Comparison of ENCODE assay signal across 19 cellular contexts in the genomic region with DNA sequence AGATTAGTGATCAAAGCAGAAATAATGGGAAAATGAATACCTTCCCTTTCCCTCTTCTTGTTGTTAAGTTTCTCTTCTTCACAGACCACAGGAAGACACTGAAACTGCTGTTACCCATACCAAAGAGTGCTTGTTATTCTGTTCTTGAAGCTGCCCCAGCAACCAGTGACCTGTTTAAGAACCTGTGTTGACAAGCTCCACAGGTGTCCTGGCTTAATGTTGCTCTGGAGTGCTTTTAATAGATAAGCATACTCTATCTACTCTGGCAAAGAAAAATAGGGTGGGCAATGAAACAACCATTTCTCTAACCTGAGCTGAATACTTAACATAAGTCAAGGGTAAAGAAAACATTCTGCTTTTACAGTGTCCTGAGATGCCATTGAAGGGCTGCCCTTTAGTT.
A peak's percentile ranks its signal among the peaks of the same experiment; 100 is the strongest.
DNase-seq lines count a peak whose midpoint lies in the region; FAIRE-seq and TF ChIP-seq lines count a peak whose summit lies in the region.
"Had no signal": no experiment of that assay in that cellular context is flagged by ENCODE, and none has a peak within 500 bp of the region (broad histone marks: within the 10 kb centered on the region; RNA-seq: fewer than 3 reads in every experiment).

No MANE protein-coding gene starts in this region.

- H3K9me3 ChIP-seq in NT2/D1 (ENCODE audit: insufficient read depth, low read length) (no peaks in the 10 kb centered on the region), neural progenitor cell (ENCODE audit: low read depth) (no peaks in the 10 kb centered on the region)
- H3K9me3 ChIP-seq: neutrophil, testis had no signal

- H3K36me3 ChIP-seq in NT2/D1 (ENCODE audit: insufficient read depth, insufficient read length, low read length) = no peaks in the 10 kb centered on the region
- H3K36me3 ChIP-seq in neural progenitor cell = no peaks in the 10 kb centered on the region
- H3K36me3 ChIP-seq: neutrophil had no signal

- H3K9ac ChIP-seq in NT2/D1 (ENCODE audit: insufficient read length, low read depth) (no peak overlapping the region), neural progenitor cell (no peak overlapping the region)

- H3K4me3 Mint-ChIP-seq in neural progenitor cell = no peak overlapping the region
- H3K4me3 Mint-ChIP-seq: activated CD4-positive, alpha-beta memory T cell treated with anti-CD3 and anti-CD28 coated beads for 36 hours; activated naive CD8-positive, alpha-beta T cell treated with anti-CD3 and anti-CD28 coated beads, Interleukin-2, amount 10 ng/mL, durations not matched to agents 7 days and 5 days; activated T-cell treated with anti-CD3 and anti-CD28 coated beads, Interleukin-2, amount 50 U/mL, for 4 hours; B cell; immature natural killer cell had no signal

- H3K27me3 ChIP-seq in NT2/D1 (ENCODE audit: insufficient read depth, insufficient read length) = no peaks in the 10 kb centered on the region
- no peaks in the 10 kb centered on the region for H3K27me3 ChIP-seq in neural progenitor cell
- H3K27me3 ChIP-seq: neutrophil, testis had no signal

- CTCF ChIA-PET in HEK293T (lab: Yijun Ruan, JAX) = no interaction called here

- no peak for TF ChIP-seq CTCF in neural progenitor cell (IDR thresholded peaks at IDR 0.05)

- H3K9me3 Mint-ChIP-seq in neural progenitor cell = peaks cover 3% of the 10 kb centered on the region
- H3K9me3 Mint-ChIP-seq: activated CD4-positive, alpha-beta memory T cell treated with anti-CD3 and anti-CD28 coated beads for 36 hours; activated naive CD8-positive, alpha-beta T cell treated with anti-CD3 and anti-CD28 coated beads, Interleukin-2, amount 10 ng/mL, durations not matched to agents 7 days and 5 days; activated T-cell treated with anti-CD3 and anti-CD28 coated beads, Interleukin-2, amount 50 U/mL, for 4 hours had no signal

- no peak overlapping the region for H3K27ac Mint-ChIP-seq in neural progenitor cell
- H3K27ac Mint-ChIP-seq: activated CD4-positive, alpha-beta memory T cell treated with anti-CD3 and anti-CD28 coated beads for 36 hours; activated naive CD8-positive, alpha-beta T cell treated with anti-CD3 and anti-CD28 coated beads, Interleukin-2, amount 10 ng/mL, durations not matched to agents 7 days and 5 days; B cell; immature natural killer cell had no signal

- no peaks in the 10 kb centered on the region for H3K36me3 Mint-ChIP-seq in neural progenitor cell
- H3K36me3 Mint-ChIP-seq: activated CD4-positive, alpha-beta memory T cell treated with anti-CD3 and anti-CD28 coated beads for 36 hours; activated naive CD8-positive, alpha-beta T cell treated with anti-CD3 and anti-CD28 coated beads, Interleukin-2, amount 10 ng/mL, durations not matched to agents 7 days and 5 days; immature natural killer cell had no signal

- no peaks in the 10 kb centered on the region for H3K27me3 Mint-ChIP-seq in neural progenitor cell (ENCODE audit: insufficient read depth, low read depth)
- H3K27me3 Mint-ChIP-seq: activated CD4-positive, alpha-beta memory T cell treated with anti-CD3 and anti-CD28 coated beads for 36 hours; activated naive CD8-positive, alpha-beta T cell treated with anti-CD3 and anti-CD28 coated beads, Interleukin-2, amount 10 ng/mL, durations not matched to agents 7 days and 5 days; B cell had no signal

- H3F3A ChIP-seq in neural progenitor cell (ENCODE audit: low read depth) = no peaks in the 10 kb centered on the region

- peaks cover 34% of the 10 kb centered on the region for H3K4me1 Mint-ChIP-seq in neural progenitor cell
- H3K4me1 Mint-ChIP-seq: activated naive CD8-positive, alpha-beta T cell treated with anti-CD3 and anti-CD28 coated beads, Interleukin-2, amount 10 ng/mL, durations not matched to agents 7 days and 5 days; B cell; immature natural killer cell had no signal

- H3K4me3 ChIP-seq in NT2/D1 (ENCODE audit: insufficient read length, low read depth) = no peak overlapping the region
- H3K4me3 ChIP-seq in neural progenitor cell = no peak overlapping the region
- H3K4me3 ChIP-seq: testis had no signal

- POLR2A ChIA-PET in HEK293T (lab: Yijun Ruan, JAX) = interaction anchor here (1.5 kb wide), 1 partner anchor 1876 kb away, joined by 3 read pairs; a partner anchor contains a TSS

- FAIRE-seq in GM12892 (lab: Jason Lieb, UNC) = no peak

- no peak for TF ChIP-seq POLR2A in GM12892 (IDR thresholded peaks at IDR 0.05; ENCODE audit: low read depth, low read length)

- no peaks in the 10 kb centered on the region for H3K79me2 ChIP-seq in neural progenitor cell (ENCODE audit: low read depth)

- DNase-seq in HEK293T (ENCODE audit: extremely low spot score) = peak; percentile 79
- DNase-seq in NCI-H2029 treated with DMSO at 0.1 percent for 48 hours (lab: John Stamatoyannopoulos, UW) = peak; percentile 95
- DNase-seq in NT2/D1 (ENCODE audit: low read depth, low spot score) = peak; percentile 49
- peak; percentile 43 for DNase-seq in neural progenitor cell (ENCODE audit: low spot score)
- no peak for DNase-seq in GM12892 (ENCODE audit: insufficient read length)
- DNase-seq in HCEC 1CT = no peak
- no peak for DNase-seq in cerebellum (ENCODE audit: low spot score)
- DNase-seq: activated CD4-positive, alpha-beta memory T cell treated with anti-CD3 and anti-CD28 coated beads for 36 hours; activated naive CD8-positive, alpha-beta T cell treated with anti-CD3 and anti-CD28 coated beads, Interleukin-2, amount 10 ng/mL, durations not matched to agents 7 days and 5 days; activated T-cell treated with anti-CD3 and anti-CD28 coated beads, Interleukin-2, amount 50 U/mL, for 4 hours; foreskin fibroblast; immature natural killer cell; mesenchymal stem cell; NCI-H524; right cardiac atrium; stimulated activated CD4-positive, alpha-beta T cell treated with anti-CD3 and anti-CD28 coated beads, Interleukin-2, amount 100 ng/mL, for 24 hours; testis had no signal

- H3K4me1 ChIP-seq in NT2/D1 (ENCODE audit: insufficient read depth, insufficient read length) (no peaks in the 10 kb centered on the region), neural progenitor cell (no peaks in the 10 kb centered on the region)
- H3K4me1 ChIP-seq: testis had no signal

- no peaks in the 10 kb centered on the region for H4K20me1 ChIP-seq in neural progenitor cell (ENCODE audit: low read depth)

- no peak overlapping the region for H3K27ac ChIP-seq in neural progenitor cell
- H3K27ac ChIP-seq: neutrophil, testis had no signal

- H3K4me2 ChIP-seq in neural progenitor cell = no peak overlapping the region

- H2AFZ ChIP-seq in neural progenitor cell (replicated peaks) = no peak overlapping the region

TF ChIP-seq in HEK293T, 16 proteins besides CTCF, POLR2A, EP300 and RAD21:
- no peak for TF ChIP-seq L3MBTL2 (conservative IDR thresholded peaks at IDR 0.05)
- no peak for TF ChIP-seq SUZ12 (IDR thresholded peaks at IDR 0.05)
- TF ChIP-seq TARDBP (IDR thresholded peaks at IDR 0.05) = no peak
- peak; percentile 72; the same call in 1 of the 2 replicates for TF ChIP-seq FOXM1 (IDR thresholded peaks at IDR 0.05; ENCODE audit: borderline replicate concordance)
- TF ChIP-seq, protein P1, sequence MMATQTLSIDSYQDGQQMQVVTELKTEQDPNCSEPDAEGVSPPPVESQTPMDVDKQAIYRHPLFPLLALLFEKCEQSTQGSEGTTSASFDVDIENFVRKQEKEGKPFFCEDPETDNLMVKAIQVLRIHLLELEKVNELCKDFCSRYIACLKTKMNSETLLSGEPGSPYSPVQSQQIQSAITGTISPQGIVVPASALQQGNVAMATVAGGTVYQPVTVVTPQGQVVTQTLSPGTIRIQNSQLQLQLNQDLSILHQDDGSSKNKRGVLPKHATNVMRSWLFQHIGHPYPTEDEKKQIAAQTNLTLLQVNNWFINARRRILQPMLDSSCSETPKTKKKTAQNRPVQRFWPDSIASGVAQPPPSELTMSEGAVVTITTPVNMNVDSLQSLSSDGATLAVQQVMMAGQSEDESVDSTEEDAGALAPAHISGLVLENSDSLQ (IDR thresholded peaks at IDR 0.05) = peak; percentile 85; the same call in 1 of the 2 replicates
- no peak for TF ChIP-seq BHLHE40 (IDR thresholded peaks at IDR 0.05; ENCODE audit: borderline replicate concordance)
- peak; percentile 99 for TF ChIP-seq FOXA1 (IDR thresholded peaks at IDR 0.05)
- TF ChIP-seq HDGF (IDR thresholded peaks at IDR 0.05; ENCODE audit: borderline replicate concordance) = no peak
- TF ChIP-seq ZNF384 (IDR thresholded peaks at IDR 0.05) = no peak
- TF ChIP-seq ARNT (IDR thresholded peaks at IDR 0.05) = peak; percentile 94
- TF ChIP-seq NFRKB (IDR thresholded peaks at IDR 0.05) = no peak
- TF ChIP-seq FOXK2 (IDR thresholded peaks at IDR 0.05) = peak; percentile 90
- peak; percentile 97 for TF ChIP-seq CTBP1 (IDR thresholded peaks at IDR 0.05; ENCODE audit: borderline replicate concordance)
- no peak for TF ChIP-seq SP1 (IDR thresholded peaks at IDR 0.05)
- peak; percentile 86; the same call in 1 of the 2 replicates for TF ChIP-seq LEF1 (IDR thresholded peaks at IDR 0.05; ENCODE audit: borderline replicate concordance)
- TF ChIP-seq ELF4 (IDR thresholded peaks at IDR 0.05) = no peak

Comparison
In these comparisons a context has a peak if more than half of its experiments do, and no peak if none do; other contexts are left out.
1. DNase-seq: peak in HEK293T (single experiment), NCI-H2029 treated with DMSO at 0.1 percent for 48 hours (single experiment), NT2/D1 (single experiment) and neural progenitor cell (single experiment); none in GM12892 (single experiment), HCEC 1CT (single experiment) and cerebellum (single experiment).